In the genomic region with DNA sequence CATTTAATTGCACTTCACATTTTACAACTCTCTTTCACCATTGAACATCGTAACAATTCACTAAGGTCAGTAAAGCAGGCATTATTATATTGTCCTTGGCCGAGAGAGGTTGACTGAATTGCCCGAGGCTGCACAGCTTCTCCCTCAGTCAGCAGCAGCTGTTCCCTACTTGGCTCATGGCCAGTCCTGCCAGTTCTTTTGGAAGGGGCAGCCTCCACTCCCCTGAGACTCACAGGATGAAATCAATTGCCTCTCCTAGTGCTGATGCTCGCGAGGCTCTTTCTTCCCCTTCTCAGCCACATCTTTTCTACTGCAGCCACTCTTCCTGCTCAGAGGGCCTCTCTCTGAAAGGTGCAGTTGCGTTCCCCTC, we compare ENCODE assay signal across 8 cellular contexts.
DNase-seq lines count a peak whose midpoint lies in the region; ATAC-seq and TF ChIP-seq lines count a peak whose summit lies in the region.

No MANE protein-coding gene starts in this region.

- H3K27ac ChIP-seq in heart right ventricle (no peak overlapping the region), right atrium auricular region (no peak overlapping the region)

- H3K4me1 Mint-ChIP-seq in activated naive CD8-positive, alpha-beta T cell treated with anti-CD3 and anti-CD28 coated beads for 36 hours: peaks cover 50% of the 10 kb centered on the region

- H3K9me3 Mint-ChIP-seq in activated naive CD8-positive, alpha-beta T cell treated with anti-CD3 and anti-CD28 coated beads for 36 hours: peaks cover 8% of the 10 kb centered on the region

- H3K4me3 Mint-ChIP-seq in activated naive CD8-positive, alpha-beta T cell treated with anti-CD3 and anti-CD28 coated beads for 36 hours: peak overlapping the region; percentile 74

- peak; percentile 37 for DNase-seq in Jurkat, Clone E6-1 (ENCODE audit: low read depth, low spot score)
- DNase-seq in activated naive CD8-positive, alpha-beta T cell treated with anti-CD3 and anti-CD28 coated beads for 36 hours: no peak
- DNase-seq in NCI-H226 (no peak), heart right ventricle (no peak), HK-2 (ENCODE audit: unreplicated experiment) (no peak), right atrium auricular region (ENCODE audit: low spot score) (no peak)

- peak overlapping the region; percentile 90 for H3K27ac Mint-ChIP-seq in activated naive CD8-positive, alpha-beta T cell treated with anti-CD3 and anti-CD28 coated beads for 36 hours

- 59 to 74% methylated on average over 6 of the region's 6 CpGs for WGBS in heart right ventricle, 2 donors

- intact Hi-C loops in heart right ventricle (cut with DNase I): no loop called here

- no peaks in the 10 kb centered on the region for H3K27me3 Mint-ChIP-seq in activated naive CD8-positive, alpha-beta T cell treated with anti-CD3 and anti-CD28 coated beads for 36 hours

- no peak for TF ChIP-seq CTCF in GM12875 (IDR thresholded peaks at IDR 0.05; ENCODE audit: borderline replicate concordance, insufficient read depth, low read depth, low read length)
- no peak for TF ChIP-seq CTCF in heart right ventricle (IDR thresholded peaks at IDR 0.05)
- no peak for TF ChIP-seq CTCF in right atrium auricular region (IDR thresholded peaks at IDR 0.05)

- H3K27me3 ChIP-seq in heart right ventricle (peaks cover 0 to 40% (median 10%) of the 10 kb centered on the region in 7 donors), right atrium auricular region (no peaks in the 10 kb centered on the region)

- H3K4me1 ChIP-seq in heart right ventricle (peaks cover 0 to 28% (median 0%) of the 10 kb centered on the region in 9 donors), right atrium auricular region (no peaks in the 10 kb centered on the region)

- H3K9me3 ChIP-seq in heart right ventricle: peaks cover 0 to 6% (median 0%) of the 10 kb centered on the region in 11 donors
- no peaks in the 10 kb centered on the region for H3K9me3 ChIP-seq in right atrium auricular region

- no peaks in the 10 kb centered on the region for H3K36me3 ChIP-seq in heart right ventricle
- H3K36me3 ChIP-seq in right atrium auricular region: no peaks in the 10 kb centered on the region

- ATAC-seq in GM21447 (IDR thresholded peaks at IDR 0.05; ENCODE audit: unreplicated experiment) (peak; percentile 9), heart right ventricle (no peak)

- peaks cover 10% of the 10 kb centered on the region for H3K36me3 Mint-ChIP-seq in activated naive CD8-positive, alpha-beta T cell treated with anti-CD3 and anti-CD28 coated beads for 36 hours

- H3K4me3 ChIP-seq in GM12875 (ENCODE audit: low read depth, low read length) (peak overlapping the region; percentile 27), heart right ventricle (no peak overlapping the region), right atrium auricular region (no peak overlapping the region)
- peak overlapping the region; percentile 81 for H3K4me3 ChIP-seq in Jurkat, Clone E6-1 (ENCODE audit: low read length)

Comparison
In these comparisons a context has a peak if more than half of its experiments do, and no peak if none do; other contexts are left out.
1. H3K4me3 ChIP-seq: peak in GM12875 (single experiment) and Jurkat, Clone E6-1 (single experiment); none in heart right ventricle (0 of 10) and right atrium auricular region (0 of 2).